ENCODE assay signal across 8 cellular contexts in the genomic region with DNA sequence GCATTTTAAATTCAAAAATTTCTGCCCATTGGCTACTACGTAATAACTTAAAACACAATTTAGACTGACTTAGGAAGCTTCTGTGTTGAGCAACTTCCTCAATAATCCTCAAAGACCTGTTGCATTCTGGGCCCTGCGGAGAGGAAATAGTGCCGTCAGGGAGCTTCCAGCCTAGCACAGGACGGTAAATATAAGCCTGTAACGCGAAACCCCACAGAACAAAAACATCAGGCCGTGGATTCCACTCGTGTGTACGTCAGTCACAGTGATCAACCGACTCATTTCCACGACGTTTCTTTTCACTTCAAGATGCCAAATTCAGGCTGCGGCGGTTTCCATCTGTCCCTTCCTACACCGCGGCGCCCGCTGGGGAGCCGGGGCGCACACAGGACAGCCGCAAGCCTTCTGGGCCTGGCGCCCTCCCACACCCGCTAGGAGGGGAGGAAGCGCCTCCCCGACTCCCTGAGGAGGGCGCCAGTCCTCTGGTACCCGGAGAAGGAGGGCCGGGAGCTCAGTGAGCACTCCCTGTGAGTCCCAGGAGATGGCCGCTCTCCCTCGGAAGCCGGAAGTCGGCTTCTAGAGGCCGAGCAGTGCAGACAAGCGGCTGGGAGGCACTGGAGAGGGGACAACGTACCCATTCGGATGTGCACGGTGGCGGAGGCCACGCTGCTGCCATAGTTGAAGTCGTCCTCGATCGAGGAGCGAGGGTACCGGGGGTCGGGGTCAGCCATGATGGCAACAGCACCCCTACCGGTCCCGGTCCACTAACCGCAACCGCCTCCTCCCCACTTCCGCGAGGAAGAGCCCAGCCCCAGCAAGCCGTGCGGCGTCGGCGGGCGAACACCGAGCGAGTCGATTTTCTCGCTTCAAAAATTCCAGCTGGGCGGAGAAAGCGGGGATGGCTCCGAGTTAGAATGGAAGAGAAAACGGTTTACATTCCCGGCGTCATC. TPM values are rescaled to one million over a fixed set of nuclear protein-coding genes. Genes with fewer than 3 reads are reported as not detected.
DNase-seq lines count a peak whose midpoint lies in the region; TF ChIP-seq lines count a peak whose summit lies in the region.

TSS of gene TMBIM4 (minus strand) at position 776 of the 950 bp plus-strand sequence. CDS start at position 731, 45 bp downstream.

- peak within 1 kb of the TSS; percentile 99 for H3K27ac ChIP-seq in suprapubic skin

- intact Hi-C loops in activated naive CD4-positive, alpha-beta T cell treated with anti-CD3 and anti-CD28 coated beads for 36 hours (cut with micrococcal nuclease): loop anchor here (1.0 to 5.0 kb wide), 10 partner anchors 19 to 1547 kb away; partner anchors contain the start of genes CAND1, HELB, IRAK3 and LLPH

- WGBS in suprapubic skin: under 1% methylated on average over 44 of the region's 67 CpGs

- H3K27me3 ChIP-seq in suprapubic skin: no peaks in the 10 kb centered on the region

- peak; percentile 78 for TF ChIP-seq CTCF in HFFc6 (IDR thresholded peaks at IDR 0.05)
- peak; percentile 33 to 51 for TF ChIP-seq CTCF in suprapubic skin (IDR thresholded peaks at IDR 0.05)

- peaks cover 4% of the 10 kb centered on the region for H3K9me3 ChIP-seq in suprapubic skin

- peaks cover 45% of the 10 kb centered on the region for H3K36me3 Mint-ChIP-seq in HFFc6 (ENCODE audit: low read depth)
- H3K36me3 Mint-ChIP-seq in activated naive CD4-positive, alpha-beta T cell treated with anti-CD3 and anti-CD28 coated beads for 36 hours (ENCODE audit: low read depth): peaks cover 35% of the 10 kb centered on the region

- peak within 1 kb of the TSS; percentile 100 for H3K27ac Mint-ChIP-seq in HFFc6
- peak within 1 kb of the TSS; percentile 100 for H3K27ac Mint-ChIP-seq in activated naive CD4-positive, alpha-beta T cell treated with anti-CD3 and anti-CD28 coated beads for 36 hours

- peaks cover 26% of the 10 kb centered on the region for H3K4me1 ChIP-seq in suprapubic skin

- no peaks in the 10 kb centered on the region for H3K27me3 Mint-ChIP-seq in HFFc6 (ENCODE audit: insufficient read depth)
- H3K27me3 Mint-ChIP-seq in activated naive CD4-positive, alpha-beta T cell treated with anti-CD3 and anti-CD28 coated beads for 36 hours (ENCODE audit: low read depth): no peaks in the 10 kb centered on the region

- no peak for TF ChIP-seq EP300 in suprapubic skin (IDR thresholded peaks at IDR 0.05)

- CTCF ChIA-PET in activated naive CD4-positive, alpha-beta T cell treated with anti-CD3 and anti-CD28 coated beads for 36 hours (lab: Charles Lee): interaction anchor here (0.6 to 2.0 kb wide), 13 partner anchors 9 to 1757 kb away, joined by 3 to 13 read pairs (median 5); partner anchors contain the start of genes HELB and IRAK3

- TF ChIP-seq POLR2A in suprapubic skin (IDR thresholded peaks at IDR 0.05): peak in 1 of 2 donors; percentile 82

- peak within 1 kb of the TSS; percentile 99 for H3K4me3 Mint-ChIP-seq in HFFc6
- H3K4me3 Mint-ChIP-seq in activated naive CD4-positive, alpha-beta T cell treated with anti-CD3 and anti-CD28 coated beads for 36 hours: peak within 1 kb of the TSS; percentile 98

- DNase-seq in HFFc6: peak; percentile 89
- peak; percentile 92 for DNase-seq in NAMALWA (ENCODE audit: low spot score)
- DNase-seq in SK-N-DZ (ENCODE audit: low spot score): peak; percentile 96
- DNase-seq in activated naive CD4-positive, alpha-beta T cell treated with anti-CD3 and anti-CD28 coated beads for 36 hours: peak; percentile 93
- peak; percentile 84 for DNase-seq in germinal center (ENCODE audit: low spot score)
- peak; percentile 46 to 96 (median 86) for DNase-seq in nucleus accumbens (lab: John Stamatoyannopoulos, UW)
- DNase-seq in suprapubic skin (ENCODE audit: low spot score in 2 of 2): peak; percentile 93 to 94

- peaks cover 3% of the 10 kb centered on the region for H3K36me3 ChIP-seq in suprapubic skin

- H3K9me3 Mint-ChIP-seq in HFFc6: peaks cover 21% of the 10 kb centered on the region
- H3K9me3 Mint-ChIP-seq in activated naive CD4-positive, alpha-beta T cell treated with anti-CD3 and anti-CD28 coated beads for 36 hours: peaks cover 6% of the 10 kb centered on the region

- H3K4me3 ChIP-seq in GM08714 (ENCODE audit: low read length): peak within 1 kb of the TSS; percentile 94
- H3K4me3 ChIP-seq in suprapubic skin: peak within 1 kb of the TSS; percentile 75

- H3K4me1 Mint-ChIP-seq in HFFc6 (ENCODE audit: low read depth): peaks cover 30% of the 10 kb centered on the region
- H3K4me1 Mint-ChIP-seq in activated naive CD4-positive, alpha-beta T cell treated with anti-CD3 and anti-CD28 coated beads for 36 hours (ENCODE audit: low read depth): peaks cover 42% of the 10 kb centered on the region

RNA-seq across cellular contexts. Expression of gene TMBIM4, which starts in this region (rescaled TPM):
- 100 to 1,000 TPM in 3 of 6 experiments, 10 to 100 TPM in 3; 92.3 to 112 (median 104) TPM for total RNA-seq in HFFc6 (2021; fragmentation: NEBNext Ultra II Directional; extraction: Animal tissue kit (Norgen Biotek cat#: 25700))
- 30.6 and 47.8 TPM in 2 replicates for polyA plus RNA-seq in SK-N-DZ (2014; cell fraction: cytosol; rRNA removed)
- 28.9 and 29.5 TPM in 2 replicates for polyA plus RNA-seq in SK-N-DZ (2014; cell fraction: nucleus; rRNA removed)
- total RNA-seq in activated naive CD4-positive, alpha-beta T cell treated with anti-CD3 and anti-CD28 coated beads for 36 hours: 10 to 100 TPM; 51.2 to 51.3 TPM
- 100 to 1,000 TPM in 2 of 4 donors, 10 to 100 TPM in 2; 48.6 to 136 (median 108) TPM for total RNA-seq in suprapubic skin

Comparison
In these comparisons a context has a peak if more than half of its experiments do, and no peak if none do; other contexts are left out.
1. Peak in every context shown above with its lines: DNase-seq, H3K4me3 ChIP-seq and H3K27ac ChIP-seq.